In genomic region chr3:192645437-192645836, GRCh38 we compare ENCODE assay signal across 27 cellular contexts.
"Had no signal": no experiment of that assay in that cellular context is flagged by ENCODE, and none has a peak within 500 bp of the region (broad histone marks: within the 10 kb centered on the region; RNA-seq: fewer than 3 reads in every experiment).

No MANE protein-coding gene starts in this region.

- ATAC-seq: activated CD4-positive, alpha-beta T cell treated with anti-CD3 and anti-CD28 coated beads for 36 hours; activated CD8-positive, alpha-beta memory T cell treated with anti-CD3 and anti-CD28 coated beads, Interleukin-2, amount 10 ng/mL, durations not matched to agents 7 days and 5 days; activated CD8-positive, alpha-beta T cell treated with anti-CD3 and anti-CD28 coated beads, Interleukin-2, amount 10 ng/mL, durations not matched to agents 7 days and 5 days; activated naive CD8-positive, alpha-beta T cell treated with anti-CD3 and anti-CD28 coated beads, Interleukin-2, amount 50 U/mL, for 24 hours; body of pancreas; effector memory CD8-positive, alpha-beta T cell; foreskin keratinocyte; gastrocnemius medialis; heart left ventricle had no signal

- DNase-seq: activated CD4-positive, alpha-beta memory T cell treated with anti-CD3 and anti-CD28 coated beads for 36 hours; activated CD4-positive, alpha-beta T cell treated with anti-CD3 and anti-CD28 coated beads for 36 hours; activated CD4-positive, alpha-beta T cell treated with anti-CD3 and anti-CD28 coated beads, Interleukin-2, amount 10 ng/mL, durations not matched to agents 24 days and 14 days; activated CD4-positive, CD25-positive, alpha-beta regulatory T cell; activated CD4-positive, CD25-positive, alpha-beta regulatory T cell treated with anti-CD3 and anti-CD28 coated beads, Interleukin-2, amount 50 U/mL, for 72 hours; activated CD8-positive, alpha-beta memory T cell treated with anti-CD3 and anti-CD28 coated beads, Interleukin-2, amount 10 ng/mL, durations not matched to agents 7 days and 5 days; activated CD8-positive, alpha-beta memory T cell treated with anti-CD3 and anti-CD28 coated beads, Interleukin-2, amount 50 U/mL, for 4 hours; activated CD8-positive, alpha-beta T cell treated with anti-CD3 and anti-CD28 coated beads, Interleukin-2, amount 10 ng/mL, durations not matched to agents 7 days and 5 days; activated effector memory CD4-positive, alpha-beta T cell treated with anti-CD3 and anti-CD28 coated beads, Interleukin-2, amount 50 U/mL, for 16 hours; activated naive CD4-positive, alpha-beta T cell treated with anti-CD3 and anti-CD28 coated beads for 36 hours; activated naive CD8-positive, alpha-beta T cell treated with anti-CD3 and anti-CD28 coated beads for 36 hours; activated naive CD8-positive, alpha-beta T cell treated with anti-CD3 and anti-CD28 coated beads, Interleukin-2, amount 50 U/mL, for 24 hours; activated T-cell treated with anti-CD3 and anti-CD28 coated beads, Interleukin-2, amount 50 U/mL, for 1 hour; activated T-cell treated with anti-CD3 and anti-CD28 coated beads, Interleukin-2, amount 50 U/mL, for 48 hours; adrenal gland; amygdala; aorta; body of pancreas; cortex of kidney; dermis blood vessel endothelial cell; effector CD4-positive, alpha-beta T cell; effector memory CD8-positive, alpha-beta T cell; erythroblast; foreskin keratinocyte; gastrocnemius medialis; glutamatergic neuron; heart left ventricle had no signal
